In genomic region chr9:78369644-78370219, GRCh38 we compare ENCODE assay signal across 9 cellular contexts.
DNase-seq lines count a peak whose midpoint lies in the region; ATAC-seq, FAIRE-seq and TF ChIP-seq lines count a peak whose summit lies in the region.
"Had no signal": no experiment of that assay in that cellular context is flagged by ENCODE, and none has a peak within 500 bp of the region (broad histone marks: within the 10 kb centered on the region; RNA-seq: fewer than 3 reads in every experiment).

No MANE protein-coding gene starts in this region.

- intact Hi-C loops in endothelial cell of umbilical vein (cut with micrococcal nuclease), result loop anchor here (1.0 to 5.0 kb wide), 3 partner anchors 72 to 237 kb away; partner anchors contain the start of gene PSAT1

- POLR2A ChIA-PET in endothelial cell of umbilical vein (lab: Charles Lee), result no interaction called here

- no peak overlapping the region for H3K9ac ChIP-seq in endothelial cell of umbilical vein (replicated peaks; ENCODE audit: extremely low read depth, insufficient read depth, low read length)

- no peaks in the 10 kb centered on the region for H3K9me1 ChIP-seq in endothelial cell of umbilical vein (replicated peaks; ENCODE audit: control insufficient read depth, extremely low read depth, insufficient read depth, low read length)

- H3K4me3 ChIP-seq in endothelial cell of umbilical vein (replicated peaks in 1 of 3; ENCODE audit: insufficient read depth in 1 of 3, low read depth in 1 of 3, low read length in 3 of 3), result no peak overlapping the region
- H3K4me3 ChIP-seq: skin epidermis had no signal

- no peak overlapping the region for H3K27ac ChIP-seq in endothelial cell of umbilical vein (ENCODE audit: insufficient read depth, low read depth, low read length)
- H3K27ac ChIP-seq: skin epidermis had no signal

- peak; percentile 74 for FAIRE-seq in endothelial cell of umbilical vein (lab: Jason Lieb, UNC)

- no peaks in the 10 kb centered on the region for H3K79me2 ChIP-seq in endothelial cell of umbilical vein (ENCODE audit: control insufficient read depth, insufficient read depth, low read length)

- H3K36me3 ChIP-seq in endothelial cell of umbilical vein (ENCODE audit: control insufficient read depth in 2 of 2, extremely low read depth in 1 of 2, insufficient read depth in 2 of 2, low read length in 2 of 2), result no peaks in the 10 kb centered on the region

- H3K4me1 ChIP-seq in endothelial cell of umbilical vein (ENCODE audit: control insufficient read depth, extremely low read depth, insufficient read depth, low read length), result peaks cover 4% of the 10 kb centered on the region

- no peaks in the 10 kb centered on the region for H4K20me1 ChIP-seq in endothelial cell of umbilical vein (replicated peaks; ENCODE audit: control insufficient read depth, extremely low read depth, insufficient read depth, low read length)

- H3K27me3 ChIP-seq in endothelial cell of umbilical vein (ENCODE audit: control insufficient read depth in 2 of 2, insufficient read depth in 2 of 2, low read length in 2 of 2), result peaks cover 14% of the 10 kb centered on the region in 2 experiments

- H3K4me2 ChIP-seq in endothelial cell of umbilical vein (ENCODE audit: insufficient read depth, low read length), result no peak overlapping the region

- no peak for TF ChIP-seq POLR2A in endothelial cell of umbilical vein (IDR thresholded peaks at IDR 0.05; ENCODE audit: low read depth, low read length)

- peak; percentile 26 to 46 for DNase-seq in SHP77 (lab: John Stamatoyannopoulos, UW)
- no peak for DNase-seq in SHP77 treated with DMSO at 0.1 percent for 48 hours (lab: John Stamatoyannopoulos, UW)
- peak; percentile 37 for DNase-seq in NCI-H526 treated with DMSO at 0.1 percent for 48 hours (lab: John Stamatoyannopoulos, UW)
- DNase-seq in activated CD8-positive, alpha-beta memory T cell treated with anti-CD3 and anti-CD28 coated beads for 48 hours (ENCODE audit: low read depth in 2 of 3, low spot score in 2 of 3), result peak in 2 of 3 experiments; percentile 26 to 28
- DNase-seq in endothelial cell of umbilical vein (ENCODE audit: low read depth, low spot score), result peak; percentile 67
- DNase-seq in midbrain (lab: John Stamatoyannopoulos, UW), result peak; percentile 78
- peak; percentile 9 to 15 for DNase-seq in stimulated activated CD8-positive, alpha-beta memory T cell treated with anti-CD3 and anti-CD28 coated beads, Interleukin-7, amount 100 ng/mL, for 4 hours (ENCODE audit: low read depth in 2 of 2)

- no peaks in the 10 kb centered on the region for H3K9me3 ChIP-seq in endothelial cell of umbilical vein (replicated peaks; ENCODE audit: control insufficient read depth, insufficient read depth, low read length)

- no peak overlapping the region for H2AFZ ChIP-seq in endothelial cell of umbilical vein (ENCODE audit: low read depth, low read length)

- CTCF ChIA-PET in endothelial cell of umbilical vein (lab: Charles Lee), result interaction anchor here (0.7 to 2.8 kb wide), 26 partner anchors 8 to 938 kb away, joined by 3 to 23 read pairs (median 4); partner anchors contain the start of gene PSAT1

- no TSS peak for BruUV-seq in endothelial cell of umbilical vein (replicated peaks; lab: Mats Ljungman, UMichigan)

- peak; percentile 90 for TF ChIP-seq CTCF in endothelial cell of umbilical vein (IDR thresholded peaks at IDR 0.05; ENCODE audit: extremely low read depth in 1 of 2, insufficient read depth in 1 of 2, low read depth in 1 of 2, low read length in 2 of 2)

- ATAC-seq in HG03064 (IDR thresholded peaks at IDR 0.05; ENCODE audit: low read depth, unreplicated experiment), result peak; percentile 77

- dilution Hi-C loops in endothelial cell of umbilical vein (cut with MboI; ENCODE audit: extremely low pct_ligation_motif_present, low sequenced_read_pairs), result no loop called here

TF ChIP-seq in endothelial cell of umbilical vein, 7 proteins besides CTCF, POLR2A, EP300 and RAD21:
- no peak for TF ChIP-seq MAX (IDR thresholded peaks at IDR 0.05; ENCODE audit: insufficient read depth, insufficient read length)
